ENCODE assay signal across 8 cellular contexts in genomic region chr19:15177269-15178116, GRCh38. TPM values are rescaled to one million over a fixed set of nuclear protein-coding genes. Genes with fewer than 3 reads are reported as not detected.
DNase-seq lines count a peak whose midpoint lies in the region; ATAC-seq and TF ChIP-seq lines count a peak whose summit lies in the region.

No MANE protein-coding gene starts in this region.

- in situ Hi-C loops in gastrocnemius medialis (cut with MboI; ENCODE audit: low sequenced_read_pairs in 4 of 4), result loop anchor here in 2 of 4 donors (5.0 to 10.0 kb wide), 2 partner anchors 87 to 380 kb away; no protein-coding TSS in a partner anchor

- intact Hi-C loops in gastrocnemius medialis (cut with DNase I; ENCODE audit: low total_unique reads), result loop anchor here (1.0 to 5.0 kb wide), 2 partner anchors 75 to 379 kb away; no protein-coding TSS in a partner anchor

- ATAC-seq in GM21423 (IDR thresholded peaks at IDR 0.05; ENCODE audit: unreplicated experiment) (peak; percentile 60), gastrocnemius medialis (peak; percentile 89), HG03095 (IDR thresholded peaks at IDR 0.05; ENCODE audit: unreplicated experiment) (no peak)

- peak; percentile 62 for DNase-seq in AG10803 (ENCODE audit: low read depth)
- DNase-seq in NCI-H1417 (lab: John Stamatoyannopoulos, UW), result peak; percentile 56 to 89 (median 87)
- DNase-seq in T1000 (lab: John Stamatoyannopoulos, UW), result peak; percentile 70
- DNase-seq in anterior cingulate cortex (lab: John Stamatoyannopoulos, UW), result peak in 55 of 58 donors; percentile 3 to 82 (median 43)
- peak; percentile 8 to 63 for DNase-seq in hippocampal formation (lab: John Stamatoyannopoulos, UW)
- peak; percentile 48 to 61 for DNase-seq in gastrocnemius medialis

- peak; percentile 69 for TF ChIP-seq CTCF in AG10803 (conservative IDR thresholded peaks at IDR 0.05; ENCODE audit: low read length)
- TF ChIP-seq CTCF in gastrocnemius medialis (IDR thresholded peaks at IDR 0.05 in 4 of 5, conservative IDR thresholded peaks at IDR 0.05 in 1 of 5), result peak; percentile 93 to 99 (median 99)

- peaks cover 0 to 4% of the 10 kb centered on the region in 2 donors for H3K4me1 ChIP-seq in gastrocnemius medialis

- H3K4me3 ChIP-seq in AG10803 (ENCODE audit: low read length) (no peak overlapping the region), gastrocnemius medialis (no peak overlapping the region)

- H3K36me3 ChIP-seq in gastrocnemius medialis, result no peaks in the 10 kb centered on the region

- peaks cover 0 to 9% (median 2%) of the 10 kb centered on the region in 3 donors for H3K27me3 ChIP-seq in gastrocnemius medialis

- H3K9me3 ChIP-seq in gastrocnemius medialis, result no peaks in the 10 kb centered on the region

- TF ChIP-seq POLR2A in gastrocnemius medialis (IDR thresholded peaks at IDR 0.05), result no peak

- H3K27ac ChIP-seq in gastrocnemius medialis, result peak overlapping the region in 2 of 4 donors; percentile 5 to 31

RNA-seq across cellular contexts. Expression of gene NOTCH3, which starts 23.3 kb away (rescaled TPM):
- total RNA-seq in gastrocnemius medialis, result 10 to 100 TPM in 3 of 4 donors, 1 to 10 TPM in 1; 6.4 to 53.3 (median 32.7) TPM

RNA-seq across cellular contexts. Expression of gene EPHX3, which starts 54.8 kb away (rescaled TPM):
- total RNA-seq in gastrocnemius medialis, result not detected

Comparison
In these comparisons a context has a peak if more than half of its experiments do, and no peak if none do; other contexts are left out.
1. DNase-seq: peak in every context shown above with its lines; median percentile 87 in NCI-H1417; 70 in T1000; 62 in AG10803; 54 in gastrocnemius medialis; 43 in anterior cingulate cortex; 36 in hippocampal formation.